8 cellular contexts compared by ENCODE assay signal in the genomic region with DNA sequence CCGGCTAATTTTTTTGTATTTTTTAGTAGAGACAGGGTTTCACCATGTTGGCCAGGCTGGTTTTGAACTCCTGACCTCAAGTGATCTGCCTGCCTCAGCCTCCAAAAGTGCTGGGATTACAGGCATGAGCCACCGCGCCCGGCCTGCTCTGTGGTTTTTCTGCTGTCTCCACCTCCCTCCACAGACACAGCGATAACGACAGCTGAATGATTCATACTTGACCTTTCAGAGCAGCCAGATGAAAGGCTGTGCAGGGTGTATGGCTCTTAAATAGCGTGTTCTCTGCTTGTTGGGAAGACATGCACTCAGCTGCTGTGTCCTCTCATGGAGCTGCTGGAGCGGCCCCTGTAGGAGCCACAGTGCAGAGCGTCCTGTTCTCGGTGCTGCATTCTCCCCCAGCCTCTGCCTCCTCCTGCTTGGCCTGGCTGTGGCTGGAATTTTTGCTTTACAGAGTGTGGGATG.
DNase-seq lines count a peak whose midpoint lies in the region; ATAC-seq, FAIRE-seq and TF ChIP-seq lines count a peak whose summit lies in the region.
"Not testable (repeated sequence)": the region's sequence is repeated elsewhere in the genome, so short reads cannot be mapped to it uniquely, and the experiment has no call there.

No MANE protein-coding gene starts in this region.

- TF ChIP-seq CTCF in AG09309 (IDR thresholded peaks at IDR 0.05; ENCODE audit: control insufficient read depth, insufficient read depth, low read depth, low read length, missing control alignments): peak; percentile 83
- TF ChIP-seq CTCF in HepG2 (CRISPR knock-in tag; IDR thresholded peaks at IDR 0.05): peak; percentile 87

- CTCF ChIA-PET in HepG2 (lab: Yijun Ruan, JAX; ENCODE audit: low intra/inter-chr PET ratio, low total read pairs): interaction anchor here (0.7 kb wide), 1 partner anchor 157 kb away, joined by 3 read pairs; no protein-coding TSS in a partner anchor

- in situ Hi-C loops in HepG2 (cut with HindIII; ENCODE audit: extremely low pct_ligation_motif_present, low pct_unique_long_range_greater_than_20kb): not testable (repeated sequence)

- H3K27ac ChIP-seq in HepG2 (ENCODE audit: extremely low read length, insufficient read depth, low read length): not testable (repeated sequence)

- TF ChIP-seq RAD21 in HepG2 (CRISPR knock-in tag; IDR thresholded peaks at IDR 0.05): peak; percentile 90

- peaks cover 23% of the 10 kb centered on the region for H3K4me1 ChIP-seq in HepG2 (ENCODE audit: insufficient read depth, low read length)

- intact Hi-C loops in HepG2 (cut with micrococcal nuclease; ENCODE audit: unreplicated experiment): loop anchor here (1.0 to 5.0 kb wide), 5 partner anchors 13 to 60 kb away; no protein-coding TSS in a partner anchor

- H3K9me3 ChIP-seq in HepG2 (ENCODE audit: low read length): not testable (repeated sequence)

- ATAC-seq in GM19395 (IDR thresholded peaks at IDR 0.05; ENCODE audit: unreplicated experiment): peak; percentile 68
- peak; percentile 100 for ATAC-seq in HepG2

- POLR2A ChIA-PET in HepG2 (lab: Yijun Ruan, JAX): interaction anchor here (1.0 to 1.4 kb wide), 3 partner anchors 14 to 37 kb away, joined by 4 to 7 read pairs (median 5); no protein-coding TSS in a partner anchor

- not testable (repeated sequence) for H3K9ac ChIP-seq in HepG2 (ENCODE audit: insufficient read depth, low read depth, low read length)

- not testable (repeated sequence) for H3K36me3 ChIP-seq in HepG2 (replicated peaks in 1 of 2; ENCODE audit: control insufficient read depth in 1 of 2, insufficient read depth in 2 of 2, low read length in 2 of 2)

- peak; percentile 68 for FAIRE-seq in HepG2 (lab: Jason Lieb, UNC)

- not testable (repeated sequence) for H3K27me3 ChIP-seq in HepG2 (ENCODE audit: control insufficient read depth in 1 of 2, insufficient read depth in 2 of 2, low read length in 2 of 2)

- H3K79me2 ChIP-seq in HepG2 (ENCODE audit: insufficient read depth, low read length): not testable (repeated sequence)

- H3K4me2 ChIP-seq in HepG2 (ENCODE audit: low read depth, low read length): not testable (repeated sequence)

- not testable (repeated sequence) for H2AFZ ChIP-seq in HepG2 (ENCODE audit: low read length)

- TF ChIP-seq POLR2A in HepG2 (IDR thresholded peaks at IDR 0.05; ENCODE audit: insufficient read depth in 1 of 2, low read depth in 2 of 2, low read length in 2 of 2): not testable (repeated sequence)

- H4K20me1 ChIP-seq in HepG2 (ENCODE audit: insufficient read depth, low read length): not testable (repeated sequence)

- 5% methylated on average over 4 of the region's 10 CpGs for WGBS in HepG2 (ENCODE audit: low lambda C conversion rate)

- H3K4me3 ChIP-seq in AG09309 (ENCODE audit: control insufficient read depth, low read depth, low read length); HepG2 (replicated peaks in 1 of 3; ENCODE audit: insufficient read depth in 1 of 3, low read depth in 2 of 3, low read length in 3 of 3): not testable (repeated sequence)

- BruUV-seq in HepG2 (replicated peaks; lab: Mats Ljungman, UMichigan): not testable (repeated sequence)

- not testable (repeated sequence) for TF ChIP-seq EP300 in HepG2 (IDR thresholded peaks at IDR 0.05; ENCODE audit: low read depth in 2 of 2, low read length in 2 of 2)
- peak; percentile 75; the same call in 1 of the 2 replicates for TF ChIP-seq EP300 in HepG2 (CRISPR knock-in tag; IDR thresholded peaks at IDR 0.05; ENCODE audit: borderline replicate concordance)

- DNase-seq in AG09309 (ENCODE audit: low read depth) (peak; percentile 97), LoVo (ENCODE audit: low spot score) (peak; percentile 80), SHP77 treated with DMSO at 0.1 percent for 48 hours (lab: John Stamatoyannopoulos, UW) (peak; percentile 96), activated T-cell treated with anti-CD3 and anti-CD28 coated beads for 1 hour (ENCODE audit: low read depth) (peak; percentile 40), ecto neural progenitor cell (ENCODE audit: low spot score) (peak; percentile 57), HepG2 (ENCODE audit: low spot score) (peak; percentile 97)
- peak; percentile 75 for DNase-seq in stimulated activated CD4-positive, alpha-beta T cell treated with anti-CD3 and anti-CD28 coated beads, Interleukin-4, amount 100 ng/mL, for 1 hour

TF ChIP-seq in HepG2, 621 proteins besides CTCF, POLR2A, EP300 and RAD21 (continues in another document):
- TF ChIP-seq RFXAP (CRISPR knock-in tag; IDR thresholded peaks at IDR 0.05; ENCODE audit: borderline replicate concordance) (peak; percentile 77; the same call in 1 of the 2 replicates), MIER3 (CRISPR knock-in tag; IDR thresholded peaks at IDR 0.05; ENCODE audit: borderline replicate concordance) (peak; percentile 71; the same call in 1 of the 2 replicates), POGZ (CRISPR knock-in tag; IDR thresholded peaks at IDR 0.05) (peak; percentile 91), IRF2 (CRISPR knock-in tag; IDR thresholded peaks at IDR 0.05) (peak; percentile 91), POGK (CRISPR knock-in tag; conservative IDR thresholded peaks at IDR 0.05) (peak; percentile 26; the same call in 1 of the 2 replicates), NR2C2 (CRISPR knock-in tag; IDR thresholded peaks at IDR 0.05; ENCODE audit: borderline replicate concordance) (peak; percentile 65; the same call in 1 of the 2 replicates), CHD4 (IDR thresholded peaks at IDR 0.05; ENCODE audit: borderline replicate concordance, low read length) (peak; percentile 45; the same call in 1 of the 2 replicates), ZNF414 (CRISPR knock-in tag; IDR thresholded peaks at IDR 0.05) (peak; percentile 83; the same call in 1 of the 2 replicates), HIVEP1 (CRISPR knock-in tag; IDR thresholded peaks at IDR 0.05) (0 out of 2 replicates have a peak, but pooled peaks have one; percentile 44), KDM3A (CRISPR knock-in tag; IDR thresholded peaks at IDR 0.05; ENCODE audit: low read depth) (peak; percentile 70; the same call in 1 of the 2 replicates), ZNF609 (CRISPR knock-in tag; IDR thresholded peaks at IDR 0.05; ENCODE audit: borderline replicate concordance) (peak; percentile 99), NONO (CRISPR knock-in tag; conservative IDR thresholded peaks at IDR 0.05) (0 out of 2 replicates have a peak, but pooled peaks have one; percentile 83), STAG1 (CRISPR knock-in tag; IDR thresholded peaks at IDR 0.05) (peak; percentile 79), CEBPG (CRISPR knock-in tag; IDR thresholded peaks at IDR 0.05) (peak; percentile 66), FOXO1 (CRISPR knock-in tag; IDR thresholded peaks at IDR 0.05) (peak; percentile 64), TARDBP (CRISPR knock-in tag; IDR thresholded peaks at IDR 0.05) (peak; percentile 73; the same call in 1 of the 2 replicates)
- not testable (repeated sequence) for TF ChIP-seq NONO (IDR thresholded peaks at IDR 0.05)

Comparison
In these comparisons a context has a peak if more than half of its experiments do, and no peak if none do; other contexts are left out.
1. DNase-seq: peak in every context shown above with its lines; median percentile 97 in AG09309; 97 in HepG2; 96 in SHP77 treated with DMSO at 0.1 percent for 48 hours; 80 in LoVo; 75 in stimulated activated CD4-positive, alpha-beta T cell treated with anti-CD3 and anti-CD28 coated beads, Interleukin-4, amount 100 ng/mL, for 1 hour; 57 in ecto neural progenitor cell; 40 in activated T-cell treated with anti-CD3 and anti-CD28 coated beads for 1 hour.